Comparison of ENCODE assay signal across 30 cellular contexts in the genomic region with DNA sequence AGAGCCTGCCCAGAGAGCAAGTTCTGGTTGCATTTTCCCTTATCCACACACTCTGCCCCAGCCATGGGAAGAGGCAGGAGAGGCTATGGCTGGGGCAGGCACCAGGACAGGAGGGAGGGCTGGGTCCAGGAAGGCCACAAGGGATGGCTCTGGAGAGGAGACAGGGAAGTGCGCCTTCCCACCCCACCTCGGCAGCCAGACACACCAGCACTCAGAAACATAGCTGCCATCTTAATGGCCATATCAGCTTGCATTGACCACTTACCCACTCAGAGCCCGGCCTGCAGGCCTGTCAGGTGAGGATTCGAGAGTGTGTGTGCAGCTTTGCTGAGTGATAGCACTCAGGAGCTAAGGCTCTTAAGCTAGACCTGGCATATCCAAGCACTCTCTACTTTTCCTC.
DNase-seq lines count a peak whose midpoint lies in the region; ATAC-seq, FAIRE-seq and TF ChIP-seq lines count a peak whose summit lies in the region.
"Had no signal": no experiment of that assay in that cellular context is flagged by ENCODE, and none has a peak within 500 bp of the region (broad histone marks: within the 10 kb centered on the region; RNA-seq: fewer than 3 reads in every experiment).

No MANE protein-coding gene starts in this region.

- peaks cover 29% of the 10 kb centered on the region for H3F3A ChIP-seq in smooth muscle cell (ENCODE audit: low read depth)

- H3K79me2 ChIP-seq in HepG2 (ENCODE audit: insufficient read depth, low read length) (no peaks in the 10 kb centered on the region), smooth muscle cell (ENCODE audit: low read depth) (peaks cover 60% of the 10 kb centered on the region)

- H3K9ac ChIP-seq in HepG2 (ENCODE audit: insufficient read depth, low read depth, low read length) (no peak overlapping the region), smooth muscle cell (ENCODE audit: low read depth) (no peak overlapping the region)
- H3K9ac ChIP-seq: SK-N-SH had no signal

- H3K4me2 ChIP-seq in HepG2 (ENCODE audit: low read depth, low read length), result no peak overlapping the region
- no peak overlapping the region for H3K4me2 ChIP-seq in smooth muscle cell
- H3K4me2 ChIP-seq: SK-N-SH had no signal

- H3K4me1 ChIP-seq in HepG2 (ENCODE audit: insufficient read depth, low read length), result no peaks in the 10 kb centered on the region
- no peaks in the 10 kb centered on the region for H3K4me1 ChIP-seq in right lobe of liver
- peaks cover 80% of the 10 kb centered on the region for H3K4me1 ChIP-seq in lower lobe of right lung
- H3K4me1 ChIP-seq in smooth muscle cell (ENCODE audit: low read depth), result peaks cover 29% of the 10 kb centered on the region

- H3K27me3 ChIP-seq in HepG2 (ENCODE audit: control insufficient read depth in 1 of 2, insufficient read depth in 2 of 2, low read length in 2 of 2) (no peaks in the 10 kb centered on the region), right lobe of liver (no peaks in the 10 kb centered on the region), lower lobe of right lung (ENCODE audit: low read depth) (no peaks in the 10 kb centered on the region), smooth muscle cell (ENCODE audit: low read depth) (no peaks in the 10 kb centered on the region)

- CTCF ChIA-PET in HepG2 (lab: Yijun Ruan, JAX; ENCODE audit: low intra/inter-chr PET ratio, low total read pairs), result no interaction called here

- in situ Hi-C loops in HepG2 (cut with HindIII; ENCODE audit: extremely low pct_ligation_motif_present, low pct_unique_long_range_greater_than_20kb) (no loop called here), KBM-7 (cut with MboI; ENCODE audit: low pct_unique_long_range_greater_than_20kb, low sequenced_read_pairs) (no loop called here)

- intact Hi-C loops in HepG2 (cut with micrococcal nuclease; ENCODE audit: unreplicated experiment) (no loop called here), right lobe of liver (cut with DNase I) (no loop called here), lower lobe of right lung (cut with DNase I) (no loop called here)

- TF ChIP-seq EP300 in HepG2 (IDR thresholded peaks at IDR 0.05; ENCODE audit: low read depth in 2 of 2, low read length in 2 of 2) (no peak), HepG2 (CRISPR knock-in tag; IDR thresholded peaks at IDR 0.05; ENCODE audit: borderline replicate concordance) (no peak)

- H3K4me3 ChIP-seq in HepG2 (replicated peaks in 1 of 3; ENCODE audit: insufficient read depth in 1 of 3, low read depth in 2 of 3, low read length in 3 of 3), result no peak overlapping the region
- H3K4me3 ChIP-seq in right lobe of liver, result no peak overlapping the region
- H3K4me3 ChIP-seq in lower lobe of right lung, result no peak overlapping the region
- H3K4me3 ChIP-seq in smooth muscle cell, result no peak overlapping the region

- DNase-seq in HepG2 (ENCODE audit: low spot score), result no peak
- DNase-seq in right lobe of liver, result no peak
- no peak for DNase-seq in lower lobe of right lung
- DNase-seq in smooth muscle cell (lab: John Stamatoyannopoulos, UW; ENCODE audit: unreplicated experiment), result no peak
- no peak for DNase-seq in medulla oblongata (ENCODE audit: extremely low spot score)
- DNase-seq in stimulated activated CD4-positive, alpha-beta T cell treated with anti-CD3 and anti-CD28 coated beads, Interleukin-2, amount 100 ng/mL, for 48 hours, result no peak
- DNase-seq in KBM-7, result no peak
- DNase-seq in RCC 7860 (ENCODE audit: low spot score), result no peak
- DNase-seq: activated CD4-positive, alpha-beta memory T cell treated with anti-CD3 and anti-CD28 coated beads for 36 hours; activated CD4-positive, CD25-positive, alpha-beta regulatory T cell treated with anti-CD3 and anti-CD28 coated beads, Interleukin-2, amount 50 U/mL, for 72 hours; activated CD8-positive, alpha-beta memory T cell treated with anti-CD3 and anti-CD28 coated beads, Interleukin-2, amount 50 U/mL, for 48 hours; activated naive CD4-positive, alpha-beta T cell treated with anti-CD3 and anti-CD28 coated beads, Interleukin-2, amount 50 U/mL, for 16 hours; amniotic stem cell; CD8-positive, alpha-beta T cell; DMS 273 treated with DMSO at 0.1 percent for 48 hours; effector CD8-positive, alpha-beta T cell; GOT3; head of caudate nucleus; kidney glomerular epithelial cell; mesenchymal stem cell; NCI-H1092 treated with DMSO at 0.1 percent for 48 hours; NCI-H1930; NCI-H345; NCI-H82; SK-N-SH; stimulated activated CD4-positive, alpha-beta T cell treated with anti-CD3 and anti-CD28 coated beads, Interleukin-4, amount 100 ng/mL, for 4 hours had no signal

- no peak overlapping the region for H3K27ac ChIP-seq in HepG2 (ENCODE audit: extremely low read length, insufficient read depth, low read length)
- H3K27ac ChIP-seq in right lobe of liver, result no peak overlapping the region
- peak overlapping the region; percentile 41 for H3K27ac ChIP-seq in lower lobe of right lung
- H3K27ac ChIP-seq in smooth muscle cell (ENCODE audit: low read depth), result peak overlapping the region; percentile 42
- H3K27ac ChIP-seq: neutrophil had no signal

- peaks cover 0 to 7% of the 10 kb centered on the region in 2 experiments; a peak in 2 of 5 replicates for H3K36me3 ChIP-seq in HepG2 (replicated peaks in 1 of 2; ENCODE audit: control insufficient read depth in 1 of 2, insufficient read depth in 2 of 2, low read length in 2 of 2)
- H3K36me3 ChIP-seq in right lobe of liver, result peaks cover 0 to 51% (median 17%) of the 10 kb centered on the region in 4 donors
- H3K36me3 ChIP-seq in lower lobe of right lung, result peaks cover 64% of the 10 kb centered on the region
- no peaks in the 10 kb centered on the region for H3K36me3 ChIP-seq in smooth muscle cell (ENCODE audit: low read depth)
- H3K36me3 ChIP-seq: neutrophil had no signal

- H2AFZ ChIP-seq in HepG2 (ENCODE audit: low read length), result no peak overlapping the region
- no peak overlapping the region for H2AFZ ChIP-seq in smooth muscle cell (ENCODE audit: low read depth)

- ATAC-seq in HepG2 (no peak; the same call in 2 of the 3 replicates), right lobe of liver (no peak), lower lobe of right lung (no peak)
- ATAC-seq: activated T-helper 17 cell treated with anti-CD3 and anti-CD28 coated beads, Interleukin-2, amount 50 U/mL, for 72 hours; CD8-positive, alpha-beta T cell; stimulated activated memory B cell treated with anti-CD40 and anti-IgM and Interleukin-4, amounts not matched to agents 10 μg/mL and 1 μg/mL and 100 μg/mL, for 72 hours had no signal

- H4K20me1 ChIP-seq in HepG2 (ENCODE audit: insufficient read depth, low read length), result peaks cover 43% of the 10 kb centered on the region; the same call in 1 of the 2 replicates
- H4K20me1 ChIP-seq in smooth muscle cell (ENCODE audit: low read depth), result peaks cover 93% of the 10 kb centered on the region

- BruUV-seq in HepG2 (replicated peaks; lab: Mats Ljungman, UMichigan), result no TSS peak

- POLR2A ChIA-PET in HepG2 (lab: Yijun Ruan, JAX), result no interaction called here

- FAIRE-seq in HepG2 (lab: Jason Lieb, UNC) (no peak), RCC 7860 (lab: Jason Lieb, UNC) (no peak)
- FAIRE-seq: colon had no signal

- TF ChIP-seq POLR2A in HepG2 (IDR thresholded peaks at IDR 0.05; ENCODE audit: insufficient read depth in 1 of 2, low read depth in 2 of 2, low read length in 2 of 2) (no peak), right lobe of liver (IDR thresholded peaks at IDR 0.05) (no peak)

- no peak for TF ChIP-seq RAD21 in HepG2 (CRISPR knock-in tag; IDR thresholded peaks at IDR 0.05)

- TF ChIP-seq CTCF in HepG2 (CRISPR knock-in tag; IDR thresholded peaks at IDR 0.05), result no peak
- TF ChIP-seq CTCF in right lobe of liver (IDR thresholded peaks at IDR 0.05), result no peak
- no peak for TF ChIP-seq CTCF in lower lobe of right lung (IDR thresholded peaks at IDR 0.05)
- no peak for TF ChIP-seq CTCF in smooth muscle cell (IDR thresholded peaks at IDR 0.05; ENCODE audit: borderline replicate concordance, insufficient read depth, poor library complexity, severe bottlenecking)

- WGBS in HepG2 (ENCODE audit: low lambda C conversion rate), result 95% methylated on average over 4 of the region's 4 CpGs
- WGBS in right lobe of liver (ENCODE audit: insufficient coverage, low coverage, low lambda C conversion rate, missing lambda C conversion rate), result no CpG with 5 or more reads among the region's 4 CpGs
- 90% methylated on average over 4 of the region's 4 CpGs for WGBS in smooth muscle cell (ENCODE audit: low lambda C conversion rate)

- no peaks in the 10 kb centered on the region for H3K9me3 ChIP-seq in HepG2 (ENCODE audit: low read length)
- no peaks in the 10 kb centered on the region for H3K9me3 ChIP-seq in right lobe of liver
- no peaks in the 10 kb centered on the region for H3K9me3 ChIP-seq in lower lobe of right lung
- no peaks in the 10 kb centered on the region for H3K9me3 ChIP-seq in smooth muscle cell (replicated peaks; ENCODE audit: low read depth)
- H3K9me3 ChIP-seq: neutrophil, SK-N-SH had no signal

TF ChIP-seq in HepG2, 621 proteins besides CTCF, POLR2A, EP300 and RAD21:
- TF ChIP-seq, protein P1, sequence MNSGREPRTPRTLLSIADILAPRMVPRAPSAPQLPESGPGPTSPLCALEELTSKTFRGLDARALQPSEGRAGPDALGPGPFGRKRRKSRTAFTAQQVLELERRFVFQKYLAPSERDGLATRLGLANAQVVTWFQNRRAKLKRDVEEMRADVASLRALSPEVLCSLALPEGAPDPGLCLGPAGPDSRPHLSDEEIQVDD (CRISPR knock-in tag; IDR thresholded peaks at IDR 0.05; ENCODE audit: borderline replicate concordance), result no peak
- no peak for TF ChIP-seq SNAI1 (CRISPR knock-in tag; IDR thresholded peaks at IDR 0.05; ENCODE audit: borderline replicate concordance)
- TF ChIP-seq FOXO4 (CRISPR knock-in tag; conservative IDR thresholded peaks at IDR 0.05), result 0 out of 2 replicates have a peak, but pooled peaks have one; percentile 18

Comparison
In these comparisons a context has a peak if more than half of its experiments do, and no peak if none do; other contexts are left out.
1. H3K27ac ChIP-seq: peak in lower lobe of right lung (single experiment) and smooth muscle cell (single experiment); none in HepG2 (single experiment) and right lobe of liver (0 of 3).